ENCODE assay signal across 34 cellular contexts in genomic region chr14:94941311-94941710, GRCh38.
"Had no signal": no experiment of that assay in that cellular context is flagged by ENCODE, and none has a peak within 500 bp of the region (broad histone marks: within the 10 kb centered on the region; RNA-seq: fewer than 3 reads in every experiment).

No MANE protein-coding gene starts in this region.

- FAIRE-seq: astrocyte, TTC549 had no signal

- H3K36me3 ChIP-seq: adrenal gland, brain microvascular endothelial cell, breast epithelium had no signal

- H3K27ac ChIP-seq: adrenal gland, body of pancreas, brain microvascular endothelial cell, breast epithelium, VCaP had no signal

- H3K4me3 ChIP-seq: adrenal gland, body of pancreas, breast epithelium had no signal

- DNase-seq: activated B cell treated with CpG ODN at 0.5 μM for 24 hours; activated CD4-positive, alpha-beta memory T cell treated with anti-CD3 and anti-CD28 coated beads for 36 hours; activated CD4-positive, alpha-beta T cell treated with anti-CD3 and anti-CD28 coated beads for 4 hours; activated CD4-positive, alpha-beta T cell treated with anti-CD3 and anti-CD28 coated beads, Interleukin-2, amount 10 ng/mL, durations not matched to agents 24 days and 14 days; activated CD4-positive, alpha-beta T cell treated with anti-CD3 and anti-CD28 coated beads, Interleukin-2, amount 50 U/mL, for 1 hour; activated CD4-positive, alpha-beta T cell treated with anti-CD3 and anti-CD28 coated beads, Interleukin-2, amount 50 U/mL, for 4 hours; activated CD4-positive, CD25-positive, alpha-beta regulatory T cell treated with anti-CD3 and anti-CD28 coated beads, Interleukin-2, amount 50 U/mL, for 72 hours; activated CD8-positive, alpha-beta memory T cell treated with anti-CD3 and anti-CD28 coated beads, Interleukin-2, amount 50 U/mL, for 4 hours; activated CD8-positive, alpha-beta T cell treated with anti-CD3 and anti-CD28 coated beads for 36 hours; activated effector memory CD4-positive, alpha-beta T cell treated with anti-CD3 and anti-CD28 coated beads, Interleukin-2, amount 50 U/mL, for 16 hours; activated gamma-delta T cell treated with Interleukin-2 at 50 U/mL for 16 hours; activated naive CD4-positive, alpha-beta T cell; activated naive CD4-positive, alpha-beta T cell treated with anti-CD3 and anti-CD28 coated beads for 36 hours; activated naive CD4-positive, alpha-beta T cell treated with anti-CD3 and anti-CD28 coated beads, Interleukin-2, amount 50 U/mL, for 16 hours; activated naive CD8-positive, alpha-beta T cell treated with anti-CD3 and anti-CD28 coated beads for 36 hours; activated T-cell treated with anti-CD3 and anti-CD28 coated beads for 4 hours; activated T-cell treated with anti-CD3 and anti-CD28 coated beads, Interleukin-2, amount 50 U/mL, for 1 hour; activated T-cell treated with anti-CD3 and anti-CD28 coated beads, Interleukin-2, amount 50 U/mL, for 4 hours; activated T-cell treated with anti-CD3 and anti-CD28 coated beads, Interleukin-2, amount 50 U/mL, for 72 hours; adrenal gland; amniotic stem cell; aorta; body of pancreas; brain microvascular endothelial cell; central memory CD4-positive, alpha-beta T cell; T-helper 1 cell; T-helper 2 cell; T-helper 9 cell had no signal

- ATAC-seq: activated CD8-positive, alpha-beta T cell treated with anti-CD3 and anti-CD28 coated beads for 36 hours; activated naive CD4-positive, alpha-beta T cell treated with anti-CD3 and anti-CD28 coated beads, Interleukin-2, amount 50 U/mL, for 72 hours; activated T-cell treated with anti-CD3 and anti-CD28 coated beads, Interleukin-2, amount 50 U/mL, for 4 hours; activated T-cell treated with anti-CD3 and anti-CD28 coated beads, Interleukin-2, amount 50 U/mL, for 72 hours; activated T-helper 17 cell treated with anti-CD3 and anti-CD28 coated beads, Interleukin-2, amount 50 U/mL, for 72 hours; body of pancreas had no signal

- H3K9me3 ChIP-seq: adrenal gland, body of pancreas, breast epithelium had no signal

- H3K27me3 ChIP-seq: adrenal gland, body of pancreas, breast epithelium had no signal
